ENCODE assay signal across 8 cellular contexts in genomic region chr13:102596147-102597028, GRCh38.
DNase-seq lines count a peak whose midpoint lies in the region; ATAC-seq, FAIRE-seq and TF ChIP-seq lines count a peak whose summit lies in the region.

TPP2 (plus strand) TSS chr13:102596986; CDS start chr13:102597039, 53 bp downstream.

- ATAC-seq in GM19035 (IDR thresholded peaks at IDR 0.05; ENCODE audit: unreplicated experiment) = peak; percentile 72
- peak; percentile 78 for ATAC-seq in HG03354 (IDR thresholded peaks at IDR 0.05; ENCODE audit: poor library complexity, severe bottlenecking, unreplicated experiment)
- ATAC-seq in activated CD4-positive, CD25-positive, alpha-beta regulatory T cell treated with anti-CD3 and anti-CD28 coated beads, Interleukin-2, amount 50 U/mL, for 24 hours = peak; percentile 92 to 94

- DNase-seq in AG09319 (ENCODE audit: extremely low read depth, low read depth) (peak; percentile 98), NCI-H446 treated with DMSO at 0.1 percent for 48 hours (lab: John Stamatoyannopoulos, UW) (peak; percentile 88), cerebellar cortex (ENCODE audit: low spot score) (peak; percentile 97)
- DNase-seq in stimulated activated CD4-positive, alpha-beta T cell treated with anti-CD3 and anti-CD28 coated beads, Interleukin-12 subunit alpha, Interleukin-12 subunit beta, amount 100 ng/mL, for 4 hours = peak; percentile 98

- FAIRE-seq in islet of Langerhans (lab: Jason Lieb, UNC) = peak; percentile 27

- TF ChIP-seq CTCF in AG09319 (IDR thresholded peaks at IDR 0.05; ENCODE audit: low read depth, low read length) = no peak

Comparison
In these comparisons a context has a peak if more than half of its experiments do, and no peak if none do; other contexts are left out.
1. Peak in every context shown above with its lines: DNase-seq and ATAC-seq.